Comparison of ENCODE assay signal across 9 cellular contexts in genomic region chr10:6050801-6051445, GRCh38. TPM values are rescaled to one million over a fixed set of nuclear protein-coding genes. Genes with fewer than 3 reads are reported as not detected.
DNase-seq lines count a peak whose midpoint lies in the region; ATAC-seq, FAIRE-seq and TF ChIP-seq lines count a peak whose summit lies in the region.
"Had no signal": no experiment of that assay in that cellular context is flagged by ENCODE, and none has a peak within 500 bp of the region (broad histone marks: within the 10 kb centered on the region; RNA-seq: fewer than 3 reads in every experiment).

No MANE protein-coding gene starts in this region.

- H3K27me3 ChIP-seq in bronchial epithelial cell (ENCODE audit: control insufficient read depth, insufficient read depth, low read length) (peaks cover 2% of the 10 kb centered on the region), lower lobe of right lung (ENCODE audit: low read depth) (no peaks in the 10 kb centered on the region)

- DNase-seq in DMS114 treated with DMSO at 0.1 percent for 48 hours (lab: John Stamatoyannopoulos, UW; ENCODE audit: unreplicated experiment), result peak; percentile 27
- DNase-seq in bronchial epithelial cell (ENCODE audit: low read depth), result peak; percentile 10
- peak; percentile 74 for DNase-seq in lower lobe of right lung
- peak; percentile 82 for DNase-seq in stimulated activated CD8-positive, alpha-beta memory T cell treated with anti-CD3 and anti-CD28 coated beads, Interleukin-4, amount 100 ng/mL, for 24 hours (ENCODE audit: low read depth)
- DNase-seq in NCI-H2171 (lab: John Stamatoyannopoulos, UW), result no peak

- TF ChIP-seq CTCF in WI38 (IDR thresholded peaks at IDR 0.05; ENCODE audit: low read depth, low read length) (no peak), bronchial epithelial cell (IDR thresholded peaks at IDR 0.05; ENCODE audit: insufficient read depth, low read length, severe bottlenecking) (peak; percentile 17), lower lobe of right lung (IDR thresholded peaks at IDR 0.05) (peak; percentile 51)

- H3K36me3 ChIP-seq in bronchial epithelial cell (ENCODE audit: control insufficient read depth, insufficient read depth, low read length) (no peaks in the 10 kb centered on the region), lower lobe of right lung (no peaks in the 10 kb centered on the region)

- no peak for FAIRE-seq in bronchial epithelial cell (lab: Jason Lieb, UNC)
- FAIRE-seq: endothelial cell of umbilical vein had no signal

- intact Hi-C loops in lower lobe of right lung (cut with DNase I), result no loop called here

- no peaks in the 10 kb centered on the region for H3K9me3 ChIP-seq in lower lobe of right lung

- peaks cover 48% of the 10 kb centered on the region for H3K4me1 ChIP-seq in lower lobe of right lung

- peak overlapping the region; percentile 82 for H3K27ac ChIP-seq in lower lobe of right lung

- ATAC-seq in GM19468 (IDR thresholded peaks at IDR 0.05; ENCODE audit: extremely low read depth, unreplicated experiment) (peak; percentile 65), HG03575 (IDR thresholded peaks at IDR 0.05; ENCODE audit: extremely low read depth, insufficient number of reproducible peaks, low FRiP score, unreplicated experiment) (peak; percentile 41), lower lobe of right lung (peak; percentile 80 to 87)

- H3K4me3 ChIP-seq in WI38 (ENCODE audit: low read depth, low read length) (peak overlapping the region; percentile 47), bronchial epithelial cell (ENCODE audit: low read depth, low read length) (peak overlapping the region; percentile 12), lower lobe of right lung (peak overlapping the region; percentile 46)

RNA-seq across cellular contexts. Expression of gene IL2RA, which starts 11.2 kb away (rescaled TPM):
- total RNA-seq in bronchial epithelial cell (not detected in 2 replicates), lower lobe of right lung (2.9 TPM)
- total RNA-seq: endothelial cell of umbilical vein had no signal

RNA-seq across cellular contexts. Expression of gene RBM17, which starts 37.9 kb away (rescaled TPM):
- 33.2 and 45.4 TPM in 2 replicates for total RNA-seq in bronchial epithelial cell
- 90.8 TPM for total RNA-seq in lower lobe of right lung
